In genomic region chr2:73176205-73176880, GRCh38 we compare ENCODE assay signal across 1 cellular context.
TF ChIP-seq lines count a peak whose summit lies in the region.

No MANE protein-coding gene starts in this region.

TF ChIP-seq in WTC11, 78 proteins besides CTCF, POLR2A, EP300 and RAD21 (continued from another document):
- TF ChIP-seq ZNF121 (CRISPR knock-in tag; IDR thresholded peaks at IDR 0.05) = no peak
- no peak for TF ChIP-seq ZNF532 (CRISPR knock-in tag; IDR thresholded peaks at IDR 0.05; ENCODE audit: borderline replicate concordance)
- TF ChIP-seq ZNF138 (CRISPR knock-in tag; conservative IDR thresholded peaks at IDR 0.05) = no peak
